Comparison of ENCODE assay signal across 10 cellular contexts in genomic region chr3:37909067-37909911, GRCh38. TPM values are rescaled to one million over a fixed set of nuclear protein-coding genes. Genes with fewer than 3 reads are reported as not detected.
DNase-seq lines count a peak whose midpoint lies in the region; ATAC-seq and TF ChIP-seq lines count a peak whose summit lies in the region.
"Had no signal": no experiment of that assay in that cellular context is flagged by ENCODE, and none has a peak within 500 bp of the region (broad histone marks: within the 10 kb centered on the region; RNA-seq: fewer than 3 reads in every experiment).

No MANE protein-coding gene starts in this region.

- peak overlapping the region in 53 of 59 donors; percentile 3 to 93 (median 66) for H3K27ac ChIP-seq in dorsolateral prefrontal cortex
- H3K27ac ChIP-seq in trophoblast cell (ENCODE audit: low read depth, low read length) = no peak overlapping the region

- H3K23ac ChIP-seq in trophoblast cell (ENCODE audit: low read length) = no peak overlapping the region

- WGBS in trophoblast cell (ENCODE audit: extremely low coverage, insufficient coverage, insufficient read length) = no CpG with 5 or more reads among the region's 5 CpGs

- no peak overlapping the region for H4K91ac ChIP-seq in trophoblast cell (ENCODE audit: low read depth, low read length)

- H2BK5ac ChIP-seq in trophoblast cell (ENCODE audit: low read depth, low read length, poor library complexity) = no peak overlapping the region

- H3K4ac ChIP-seq in trophoblast cell (ENCODE audit: low read depth, low read length) = no peak overlapping the region

- no peaks in the 10 kb centered on the region for H3K79me2 ChIP-seq in trophoblast cell (ENCODE audit: control insufficient read depth, insufficient read depth, low read length, poor library complexity)

- H3K14ac ChIP-seq in trophoblast cell (ENCODE audit: low read length) = no peak overlapping the region

- TF ChIP-seq CTCF in dorsolateral prefrontal cortex (IDR thresholded peaks at IDR 0.05 in 54 of 56, conservative IDR thresholded peaks at IDR 0.05 in 2 of 56; ENCODE audit: low read depth in 1 of 56, partially characterized antibody in 56 of 56) (no peak), mucosa of descending colon (IDR thresholded peaks at IDR 0.05) (no peak)

- H2BK120ac ChIP-seq in trophoblast cell (ENCODE audit: insufficient read depth, low read length, poor library complexity) = no peak overlapping the region

- H3K4me3 ChIP-seq in dorsolateral prefrontal cortex (no peak overlapping the region), mucosa of descending colon (no peak overlapping the region), trophoblast cell (ENCODE audit: low read depth, low read length) (no peak overlapping the region)

- H2AK5ac ChIP-seq in trophoblast cell (ENCODE audit: low read length) = no peak overlapping the region

- no peak overlapping the region for H3K18ac ChIP-seq in trophoblast cell (ENCODE audit: low read length)

- H3K4me1 ChIP-seq in mucosa of descending colon (ENCODE audit: low read depth) (peaks cover 35% of the 10 kb centered on the region), trophoblast cell (ENCODE audit: control insufficient read depth in 1 of 2, insufficient read depth in 2 of 2, low read length in 2 of 2) (peaks cover 7 to 11% of the 10 kb centered on the region in 2 experiments)

- no peaks in the 10 kb centered on the region for H3K27me3 ChIP-seq in dorsolateral prefrontal cortex
- H3K27me3 ChIP-seq in trophoblast cell (ENCODE audit: insufficient read depth, low read length) = no peaks in the 10 kb centered on the region

- H3K79me1 ChIP-seq in trophoblast cell (ENCODE audit: low read length) = no peaks in the 10 kb centered on the region

- no peak overlapping the region for H2AFZ ChIP-seq in trophoblast cell (ENCODE audit: insufficient read depth, low read length, poor library complexity)

- no peak overlapping the region for H3K4me2 ChIP-seq in trophoblast cell (ENCODE audit: low read length)

- intact Hi-C loops in dorsolateral prefrontal cortex (cut with DNase I) (loop anchor here in 1 of 2 donors (5.0 kb wide), 1 partner anchor 58 kb away; no protein-coding TSS in a partner anchor), mucosa of descending colon (cut with DNase I, micrococcal nuclease) (no loop called here)

- H3K9me3 ChIP-seq in mucosa of descending colon (no peaks in the 10 kb centered on the region), trophoblast cell (ENCODE audit: insufficient read depth, low read depth, low read length) (peaks cover 2% of the 10 kb centered on the region)

- no peaks in the 10 kb centered on the region for H3K36me3 ChIP-seq in mucosa of descending colon (ENCODE audit: low read depth)
- H3K36me3 ChIP-seq in trophoblast cell (ENCODE audit: control insufficient read depth in 1 of 2, insufficient read depth in 2 of 2, low read length in 2 of 2) = peaks cover 2 to 3% of the 10 kb centered on the region in 2 experiments

- H3K9ac ChIP-seq in trophoblast cell (ENCODE audit: low read length) = no peak overlapping the region

- no peak overlapping the region for H4K8ac ChIP-seq in trophoblast cell (ENCODE audit: low read depth, low read length)

- ATAC-seq in mucosa of descending colon (peak; percentile 71), GM19455 (IDR thresholded peaks at IDR 0.05; ENCODE audit: unreplicated experiment) (no peak), GM18858 (IDR thresholded peaks at IDR 0.05; ENCODE audit: unreplicated experiment) (no peak)

- H2BK12ac ChIP-seq in trophoblast cell (ENCODE audit: low read length) = no peak overlapping the region

- DNase-seq in ELR (ENCODE audit: low read depth) (peak; percentile 38), OCI-M1 (lab: John Stamatoyannopoulos, UW) (peak; percentile 19), dorsolateral prefrontal cortex (peak in 1 of 10 donors; percentile 30), mucosa of descending colon (peak in 1 of 3 donors; percentile 49), trophoblast cell (no peak)
- no peak for DNase-seq in stimulated activated CD4-positive, alpha-beta T cell treated with anti-CD3 and anti-CD28 coated beads, Interleukin-4, amount 100 ng/mL, for 24 hours
- DNase-seq: NCI-H146; stimulated activated naive CD4-positive, alpha-beta T cell had no signal

- no peak overlapping the region for H4K12ac ChIP-seq in trophoblast cell (ENCODE audit: low read depth, low read length)

RNA-seq across cellular contexts. Expression of gene CTDSPL, which starts 47.6 kb away (rescaled TPM):
- total RNA-seq in dorsolateral prefrontal cortex (10 to 100 TPM; 22.0 to 78.0 (median 36.6) TPM), mucosa of descending colon (10 to 100 TPM; 59.1 to 89.7 (median 88.1) TPM)
- polyA plus RNA-seq in trophoblast cell (2013) = 13.2 and 13.3 TPM in 2 replicates

Comparison
In these comparisons a context has a peak if more than half of its experiments do, and no peak if none do; other contexts are left out.
1. DNase-seq: peak in ELR (single experiment) and OCI-M1 (single experiment); none in trophoblast cell (0 of 2) and stimulated activated CD4-positive, alpha-beta T cell treated with anti-CD3 and anti-CD28 coated beads, Interleukin-4, amount 100 ng/mL, for 24 hours (single experiment).